Comparison of ENCODE assay signal across 21 cellular contexts in the genomic region with DNA sequence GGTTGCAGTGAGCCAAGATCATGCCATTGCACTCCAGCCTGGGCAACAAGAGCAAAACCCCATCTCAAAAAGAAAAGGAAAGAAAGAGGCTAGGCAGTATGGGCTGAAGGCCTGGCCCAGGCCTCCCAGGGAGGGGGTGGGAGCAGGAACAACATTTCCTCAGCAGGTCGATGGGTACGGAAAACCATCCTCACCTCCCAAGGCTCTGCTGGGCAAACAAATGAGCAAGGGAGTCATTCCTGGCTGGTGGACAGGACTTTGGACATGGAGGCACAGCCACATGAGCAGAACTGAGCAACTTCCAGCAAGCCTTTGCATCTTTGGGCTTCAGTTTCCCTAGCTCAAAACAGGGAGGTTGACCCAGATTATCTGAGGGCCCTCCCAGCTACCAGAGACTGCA. TPM values are rescaled to one million over a fixed set of nuclear protein-coding genes. Genes with fewer than 3 reads are reported as not detected.
"Had no signal": no experiment of that assay in that cellular context is flagged by ENCODE, and none has a peak within 500 bp of the region (broad histone marks: within the 10 kb centered on the region; RNA-seq: fewer than 3 reads in every experiment).

No MANE protein-coding gene starts in this region.

- ATAC-seq: foreskin keratinocyte; left lung; natural killer cell treated with Interleukin-12 subunit alpha and Interleukin-12 subunit beta and Interleukin-15 and Interleukin-18, amount 100 ng/mL, for 72 hours; pancreas; right cardiac atrium; stimulated activated memory B cell treated with anti-CD40 and anti-IgM and Interleukin-4, amounts not matched to agents 10 μg/mL and 1 μg/mL and 100 μg/mL, for 72 hours had no signal

- H3K4me1 Mint-ChIP-seq: stimulated activated memory B cell treated with anti-CD40 and anti-IgM and Interleukin-4, amounts not matched to agents 10 μg/mL and 1 μg/mL and 100 μg/mL, for 72 hours had no signal

- H3K9me3 Mint-ChIP-seq: memory B cell; natural killer cell treated with Interleukin-12 subunit alpha and Interleukin-12 subunit beta and Interleukin-15 and Interleukin-18, amount 100 ng/mL, for 72 hours; neural progenitor cell; stimulated activated memory B cell treated with anti-CD40 and anti-IgM and Interleukin-4, amounts not matched to agents 10 μg/mL and 1 μg/mL and 100 μg/mL, for 72 hours; stimulated activated naive CD8-positive, alpha-beta T cell treated with anti-CD3 and anti-CD28 coated beads, Interleukin-15, Interleukin-2, amounts not matched to agents 100 ng/mL and 50 ng/mL, for 24 hours had no signal

- H3K4me3 ChIP-seq: colonic mucosa, hepatocyte, left lung, lower lobe of right lung, neural progenitor cell, pancreas, smooth muscle cell, tibial artery, upper lobe of left lung, uterus had no signal

- DNase-seq: dermis blood vessel endothelial cell; foreskin keratinocyte; lower lobe of right lung; midbrain; occipital lobe; pancreas; right cardiac atrium; stimulated activated CD4-positive, alpha-beta T cell treated with anti-CD3 and anti-CD28 coated beads, Interleukin-4, amount 100 ng/mL, for 1 hour; tibial artery; uterus had no signal

- H3K36me3 ChIP-seq: colonic mucosa, left lung, lower lobe of right lung, neural progenitor cell, pancreas, tibial artery, upper lobe of left lung, uterus had no signal

- H3K36me3 Mint-ChIP-seq: memory B cell; natural killer cell treated with Interleukin-12 subunit alpha and Interleukin-12 subunit beta and Interleukin-15 and Interleukin-18, amount 100 ng/mL, for 72 hours; neural progenitor cell; stimulated activated memory B cell treated with anti-CD40 and anti-IgM and Interleukin-4, amounts not matched to agents 10 μg/mL and 1 μg/mL and 100 μg/mL, for 72 hours had no signal

- H3K4me3 Mint-ChIP-seq: memory B cell; natural killer cell treated with Interleukin-12 subunit alpha and Interleukin-12 subunit beta and Interleukin-15 and Interleukin-18, amount 100 ng/mL, for 72 hours; neural progenitor cell; stimulated activated memory B cell treated with anti-CD40 and anti-IgM and Interleukin-4, amounts not matched to agents 10 μg/mL and 1 μg/mL and 100 μg/mL, for 72 hours; stimulated activated naive CD8-positive, alpha-beta T cell treated with anti-CD3 and anti-CD28 coated beads, Interleukin-15, Interleukin-2, amounts not matched to agents 100 ng/mL and 50 ng/mL, for 24 hours had no signal

- H3K27me3 Mint-ChIP-seq: progenitor cell of endocrine pancreas; stimulated activated naive CD8-positive, alpha-beta T cell treated with anti-CD3 and anti-CD28 coated beads, Interleukin-15, Interleukin-2, amounts not matched to agents 100 ng/mL and 50 ng/mL, for 24 hours had no signal

- H3K27ac Mint-ChIP-seq: memory B cell; natural killer cell treated with Interleukin-12 subunit alpha and Interleukin-12 subunit beta and Interleukin-15 and Interleukin-18, amount 100 ng/mL, for 72 hours; neural progenitor cell; progenitor cell of endocrine pancreas; stimulated activated memory B cell treated with anti-CD40 and anti-IgM and Interleukin-4, amounts not matched to agents 10 μg/mL and 1 μg/mL and 100 μg/mL, for 72 hours; stimulated activated naive CD8-positive, alpha-beta T cell treated with anti-CD3 and anti-CD28 coated beads, Interleukin-15, Interleukin-2, amounts not matched to agents 100 ng/mL and 50 ng/mL, for 24 hours had no signal

- H3K27me3 ChIP-seq: colonic mucosa, foreskin keratinocyte, hepatocyte, neural progenitor cell, pancreas, upper lobe of left lung, uterus had no signal

RNA-seq across cellular contexts. Expression of gene OGDHL, which starts 13.0 kb away (rescaled TPM):
- total RNA-seq: natural killer cell treated with Interleukin-12 subunit alpha and Interleukin-12 subunit beta and Interleukin-15 and Interleukin-18, amount 100 ng/mL, for 72 hours had no signal
